Comparison of ENCODE assay signal across 8 cellular contexts in genomic region chr16:15874745-15875314, GRCh38. TPM values are rescaled to one million over a fixed set of nuclear protein-coding genes. Genes with fewer than 3 reads are reported as not detected.
DNase-seq lines count a peak whose midpoint lies in the region; FAIRE-seq and TF ChIP-seq lines count a peak whose summit lies in the region.

No MANE protein-coding gene starts in this region.

- H3K9me3 ChIP-seq in BE2C (no peaks in the 10 kb centered on the region), Peyer's patch (no peaks in the 10 kb centered on the region)

- H3K27ac ChIP-seq in Peyer's patch = no peak overlapping the region

- H3K27me3 ChIP-seq in BE2C = no peaks in the 10 kb centered on the region
- no peaks in the 10 kb centered on the region for H3K27me3 ChIP-seq in Peyer's patch

- DNase-seq in BE2C (peak; percentile 75), GM19239 (ENCODE audit: insufficient read length, low spot score) (no peak), Peyer's patch (peak in 1 of 3 donors; percentile 72), erythroblast (lab: John Stamatoyannopoulos, UW) (peak; percentile 44 to 70), myocyte (ENCODE audit: low read depth) (peak; percentile 75), SIG-M5 treated with dmso at 0.1 percent for 504 hours (lab: John Stamatoyannopoulos, UW; ENCODE audit: unreplicated experiment) (no peak), DMS79 (lab: John Stamatoyannopoulos, UW) (no peak)
- DNase-seq in effector CD4-positive, alpha-beta T cell = no peak

- TF ChIP-seq POLR2A in Peyer's patch (IDR thresholded peaks at IDR 0.05) = no peak
- TF ChIP-seq POLR2A in erythroblast (IDR thresholded peaks at IDR 0.05; ENCODE audit: low read length) = no peak

- peaks cover 26% of the 10 kb centered on the region for H3K36me3 ChIP-seq in BE2C
- H3K36me3 ChIP-seq in Peyer's patch = peaks cover 0 to 24% (median 0%) of the 10 kb centered on the region in 3 donors

- H3K4me3 ChIP-seq in BE2C (ENCODE audit: low read depth, low read length) = no peak overlapping the region; the same call in 1 of the 2 replicates
- H3K4me3 ChIP-seq in Peyer's patch = no peak overlapping the region

- H3K4me1 ChIP-seq in BE2C (no peaks in the 10 kb centered on the region), Peyer's patch (no peaks in the 10 kb centered on the region)

- FAIRE-seq in GM19239 (lab: Jason Lieb, UNC) = peak; percentile 18

- TF ChIP-seq CTCF in BE2C (IDR thresholded peaks at IDR 0.05; ENCODE audit: low read depth, low read length) (peak; percentile 95), Peyer's patch (IDR thresholded peaks at IDR 0.05) (peak in 5 of 6 experiments; percentile 46 to 73 (median 65))

RNA-seq across cellular contexts. Expression of gene CEP20, which starts 13.6 kb away (rescaled TPM):
- polyA plus RNA-seq in BE2C (2012; ENCODE audit: insufficient read depth, insufficient read length, low read depth) = 39.7 TPM
- total RNA-seq in Peyer's patch (10 to 100 TPM; 13.5 to 33.0 (median 17.4) TPM), myocyte (45.5 and 46.5 TPM in 2 replicates)
- 19.0 TPM for polyA plus RNA-seq in myocyte (2012)

RNA-seq across cellular contexts. Expression of gene MYH11, which starts 18.0 kb away (rescaled TPM):
- 1.1 TPM for polyA plus RNA-seq in BE2C (2012; ENCODE audit: insufficient read depth, insufficient read length, low read depth)
- total RNA-seq in Peyer's patch (100 to 1,000 TPM in 2 of 4 donors, 10 to 100 TPM in 2; 39.2 to 248 (median 131) TPM), myocyte (0.03 and 0.05 TPM in 2 replicates)
- polyA plus RNA-seq in myocyte (2012) = 0.21 TPM

Comparison
In these comparisons a context has a peak if more than half of its experiments do, and no peak if none do; other contexts are left out.
1. DNase-seq: peak in BE2C (single experiment), erythroblast (2 of 2) and myocyte (single experiment); none in GM19239 (single experiment), SIG-M5 treated with dmso at 0.1 percent for 504 hours (single experiment), DMS79 (single experiment) and effector CD4-positive, alpha-beta T cell (single experiment).
2. RNA of gene MYH11, which starts 18.0 kb away (total RNA-seq): 39.2 to 248 TPM in Peyer's patch; 0.03 to 0.05 TPM in myocyte; every median in the first group is over 10 times any median in the second.